1 cellular context compared by ENCODE assay signal in the genomic region with DNA sequence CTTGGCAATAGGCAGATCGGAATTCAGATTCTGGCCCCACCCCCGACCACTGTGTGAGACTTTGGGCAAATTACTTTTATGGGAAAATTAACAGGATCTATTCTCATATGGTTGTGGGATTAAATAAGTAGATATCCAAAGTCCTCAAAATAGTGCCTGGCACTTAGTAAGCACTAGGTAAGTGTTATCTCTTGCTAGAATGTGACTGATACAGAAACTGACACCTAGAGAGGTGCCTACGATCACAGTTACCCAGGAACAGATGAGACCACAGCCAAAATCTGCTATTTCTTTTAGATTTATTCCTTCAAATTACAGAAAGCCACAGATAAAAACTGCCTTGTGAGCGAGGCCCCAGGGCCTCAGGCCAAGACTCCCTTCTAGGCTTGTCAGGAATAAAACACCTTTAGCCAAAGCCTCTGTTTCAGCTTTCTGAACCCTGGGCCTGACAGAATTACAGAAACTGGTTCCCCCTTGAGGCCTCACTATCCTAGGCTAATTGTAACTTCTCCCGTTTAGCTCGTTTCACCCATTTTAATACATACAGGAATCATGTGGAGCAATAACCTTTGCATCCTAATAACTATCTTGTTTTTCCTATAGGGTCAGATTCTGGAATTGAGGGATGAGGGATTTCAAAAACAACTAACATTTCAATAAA.
TF ChIP-seq lines count a peak whose summit lies in the region.

No MANE protein-coding gene starts in this region.

TF ChIP-seq in WTC11, 78 proteins besides CTCF, POLR2A, EP300 and RAD21 (continued from another document):
- TF ChIP-seq, protein P1, sequence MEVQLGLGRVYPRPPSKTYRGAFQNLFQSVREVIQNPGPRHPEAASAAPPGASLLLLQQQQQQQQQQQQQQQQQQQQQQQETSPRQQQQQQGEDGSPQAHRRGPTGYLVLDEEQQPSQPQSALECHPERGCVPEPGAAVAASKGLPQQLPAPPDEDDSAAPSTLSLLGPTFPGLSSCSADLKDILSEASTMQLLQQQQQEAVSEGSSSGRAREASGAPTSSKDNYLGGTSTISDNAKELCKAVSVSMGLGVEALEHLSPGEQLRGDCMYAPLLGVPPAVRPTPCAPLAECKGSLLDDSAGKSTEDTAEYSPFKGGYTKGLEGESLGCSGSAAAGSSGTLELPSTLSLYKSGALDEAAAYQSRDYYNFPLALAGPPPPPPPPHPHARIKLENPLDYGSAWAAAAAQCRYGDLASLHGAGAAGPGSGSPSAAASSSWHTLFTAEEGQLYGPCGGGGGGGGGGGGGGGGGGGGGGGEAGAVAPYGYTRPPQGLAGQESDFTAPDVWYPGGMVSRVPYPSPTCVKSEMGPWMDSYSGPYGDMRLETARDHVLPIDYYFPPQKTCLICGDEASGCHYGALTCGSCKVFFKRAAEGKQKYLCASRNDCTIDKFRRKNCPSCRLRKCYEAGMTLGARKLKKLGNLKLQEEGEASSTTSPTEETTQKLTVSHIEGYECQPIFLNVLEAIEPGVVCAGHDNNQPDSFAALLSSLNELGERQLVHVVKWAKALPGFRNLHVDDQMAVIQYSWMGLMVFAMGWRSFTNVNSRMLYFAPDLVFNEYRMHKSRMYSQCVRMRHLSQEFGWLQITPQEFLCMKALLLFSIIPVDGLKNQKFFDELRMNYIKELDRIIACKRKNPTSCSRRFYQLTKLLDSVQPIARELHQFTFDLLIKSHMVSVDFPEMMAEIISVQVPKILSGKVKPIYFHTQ (CRISPR knock-in tag; IDR thresholded peaks at IDR 0.05), result no peak
- TF ChIP-seq, protein P2, sequence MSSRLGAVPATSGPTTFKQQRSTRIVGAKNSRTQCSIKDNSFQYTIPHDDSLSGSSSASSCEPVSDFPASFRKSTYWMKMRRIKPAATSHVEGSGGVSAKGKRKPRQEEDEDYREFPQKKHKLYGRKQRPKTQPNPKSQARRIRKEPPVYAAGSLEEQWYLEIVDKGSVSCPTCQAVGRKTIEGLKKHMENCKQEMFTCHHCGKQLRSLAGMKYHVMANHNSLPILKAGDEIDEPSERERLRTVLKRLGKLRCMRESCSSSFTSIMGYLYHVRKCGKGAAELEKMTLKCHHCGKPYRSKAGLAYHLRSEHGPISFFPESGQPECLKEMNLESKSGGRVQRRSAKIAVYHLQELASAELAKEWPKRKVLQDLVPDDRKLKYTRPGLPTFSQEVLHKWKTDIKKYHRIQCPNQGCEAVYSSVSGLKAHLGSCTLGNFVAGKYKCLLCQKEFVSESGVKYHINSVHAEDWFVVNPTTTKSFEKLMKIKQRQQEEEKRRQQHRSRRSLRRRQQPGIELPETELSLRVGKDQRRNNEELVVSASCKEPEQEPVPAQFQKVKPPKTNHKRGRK (CRISPR knock-in tag; IDR thresholded peaks at IDR 0.05; ENCODE audit: borderline replicate concordance), result no peak
- TF ChIP-seq FOXP4 (CRISPR knock-in tag; IDR thresholded peaks at IDR 0.05), result no peak
- no peak for TF ChIP-seq PRDM15 (CRISPR knock-in tag; IDR thresholded peaks at IDR 0.05)
- TF ChIP-seq E2F4 (CRISPR knock-in tag; IDR thresholded peaks at IDR 0.05; ENCODE audit: borderline replicate concordance, low read depth), result no peak
- no peak for TF ChIP-seq ESRRA (CRISPR knock-in tag; IDR thresholded peaks at IDR 0.05; ENCODE audit: borderline replicate concordance)
